In genomic region chr2:17718689-17719088, GRCh38 we compare ENCODE assay signal across 25 cellular contexts. TPM values are rescaled to one million over a fixed set of nuclear protein-coding genes. Genes with fewer than 3 reads are reported as not detected.
DNase-seq lines count a peak whose midpoint lies in the region; ATAC-seq, FAIRE-seq and TF ChIP-seq lines count a peak whose summit lies in the region.
"Had no signal": no experiment of that assay in that cellular context is flagged by ENCODE, and none has a peak within 500 bp of the region (broad histone marks: within the 10 kb centered on the region; RNA-seq: fewer than 3 reads in every experiment).

No MANE protein-coding gene starts in this region.

- no peaks in the 10 kb centered on the region for H3K4me1 ChIP-seq in endodermal cell (ENCODE audit: control insufficient read depth, insufficient read depth, low read length)
- H3K4me1 ChIP-seq: BLaER1 had no signal

- H3K27me3 ChIP-seq in WERI-Rb-1 (ENCODE audit: insufficient read depth, low read depth, severe bottlenecking) (no peaks in the 10 kb centered on the region), endodermal cell (ENCODE audit: control insufficient read depth, insufficient read depth, low read length, poor library complexity, severe bottlenecking) (no peaks in the 10 kb centered on the region)
- H3K27me3 ChIP-seq: BLaER1 had no signal

- TF ChIP-seq CTCF in D721Med (IDR thresholded peaks at IDR 0.05; ENCODE audit: insufficient read depth, missing control alignments), result no peak
- no peak for TF ChIP-seq CTCF in WERI-Rb-1 (IDR thresholded peaks at IDR 0.05; ENCODE audit: low read depth, low read length)
- TF ChIP-seq CTCF in endodermal cell (conservative IDR thresholded peaks at IDR 0.05), result no peak
- TF ChIP-seq CTCF in nephron progenitor cell (IDR thresholded peaks at IDR 0.05), result no peak

- H3K36me3 ChIP-seq in WERI-Rb-1, result peaks cover 91% of the 10 kb centered on the region
- H3K36me3 ChIP-seq in endodermal cell (ENCODE audit: control insufficient read depth, insufficient read depth, low read length), result peaks cover 74% of the 10 kb centered on the region

- H3K4me1 Mint-ChIP-seq in endodermal cell (peaks cover 8% of the 10 kb centered on the region), nephron progenitor cell (no peaks in the 10 kb centered on the region)
- peaks cover 2% of the 10 kb centered on the region for H3K4me1 Mint-ChIP-seq in T-helper 2 cell treated with Interferon-gamma antibody and Interleukin-4, amounts not matched to agents 5 μg/mL and 100 μg/mL, for 36 hours (ENCODE audit: low read depth)

- H3K27me3 Mint-ChIP-seq in endodermal cell (ENCODE audit: insufficient read depth) (no peaks in the 10 kb centered on the region), nephron progenitor cell (ENCODE audit: low read depth, poor library complexity) (no peaks in the 10 kb centered on the region)
- no peaks in the 10 kb centered on the region for H3K27me3 Mint-ChIP-seq in T-helper 2 cell treated with Interferon-gamma antibody and Interleukin-4, amounts not matched to agents 5 μg/mL and 100 μg/mL, for 36 hours (ENCODE audit: low read depth)
- H3K27me3 Mint-ChIP-seq: B cell; CD4-positive, CD25-positive, alpha-beta regulatory T cell had no signal

- no peaks in the 10 kb centered on the region for H3K9me3 ChIP-seq in WERI-Rb-1 (ENCODE audit: severe bottlenecking)
- no peaks in the 10 kb centered on the region for H3K9me3 ChIP-seq in endodermal cell (ENCODE audit: control insufficient read depth, low read length)
- H3K9me3 ChIP-seq: BLaER1, Caco-2 had no signal

- ATAC-seq in sciatic nerve, result no peak
- ATAC-seq: CD8-positive, alpha-beta T cell had no signal

- DNase-seq in D721Med (ENCODE audit: insufficient read length, low spot score), result no peak
- DNase-seq in WERI-Rb-1, result peak; percentile 24
- no peak for DNase-seq in endodermal cell
- DNase-seq in nephron progenitor cell, result no peak
- no peak for DNase-seq in H54 (ENCODE audit: insufficient read length, low spot score)
- no peak for DNase-seq in sciatic nerve (ENCODE audit: low spot score)
- DNase-seq in amygdala (lab: John Stamatoyannopoulos, UW), result no peak
- DNase-seq in T-helper 2 cell treated with Interferon-gamma antibody and Interleukin-4, amounts not matched to agents 5 μg/mL and 100 μg/mL, for 36 hours (ENCODE audit: low spot score), result no peak
- DNase-seq: Caco-2; CD4-positive, CD25-positive, alpha-beta regulatory T cell; CD8-positive, alpha-beta T cell; DMS 273 treated with DMSO at 0.1 percent for 48 hours; DMS79; EL; GDM1; GOT3; H7; HCEC 1CT had no signal

- H3K4me3 Mint-ChIP-seq in endodermal cell, result no peak overlapping the region
- no peak overlapping the region for H3K4me3 Mint-ChIP-seq in nephron progenitor cell
- no peak overlapping the region for H3K4me3 Mint-ChIP-seq in T-helper 2 cell treated with Interferon-gamma antibody and Interleukin-4, amounts not matched to agents 5 μg/mL and 100 μg/mL, for 36 hours
- H3K4me3 Mint-ChIP-seq: B cell; CD4-positive, CD25-positive, alpha-beta regulatory T cell; CD8-positive, alpha-beta T cell had no signal

- FAIRE-seq in D721Med (lab: Jason Lieb, UNC) (peak; percentile 85), H54 (lab: Jason Lieb, UNC) (no peak)
- FAIRE-seq: A204.1, GM12891, GM18507 had no signal

- peak overlapping the region; percentile 23 for H3K27ac Mint-ChIP-seq in endodermal cell
- H3K27ac Mint-ChIP-seq in nephron progenitor cell, result peak overlapping the region; percentile 33
- H3K27ac Mint-ChIP-seq in T-helper 2 cell treated with Interferon-gamma antibody and Interleukin-4, amounts not matched to agents 5 μg/mL and 100 μg/mL, for 36 hours, result no peak overlapping the region
- H3K27ac Mint-ChIP-seq: B cell; CD4-positive, CD25-positive, alpha-beta regulatory T cell; CD8-positive, alpha-beta T cell had no signal

- H3K4me3 ChIP-seq in WERI-Rb-1 (ENCODE audit: low read depth, low read length) (no peak overlapping the region), endodermal cell (ENCODE audit: low read length) (no peak overlapping the region)
- H3K4me3 ChIP-seq: BLaER1 had no signal

- H3K9me3 Mint-ChIP-seq in endodermal cell (no peaks in the 10 kb centered on the region), nephron progenitor cell (no peaks in the 10 kb centered on the region)
- no peaks in the 10 kb centered on the region for H3K9me3 Mint-ChIP-seq in T-helper 2 cell treated with Interferon-gamma antibody and Interleukin-4, amounts not matched to agents 5 μg/mL and 100 μg/mL, for 36 hours
- H3K9me3 Mint-ChIP-seq: CD4-positive, CD25-positive, alpha-beta regulatory T cell; CD8-positive, alpha-beta T cell had no signal

- TF ChIP-seq POLR2A in H54 (IDR thresholded peaks at IDR 0.05; ENCODE audit: low read depth, low read length), result no peak

- WGBS in endodermal cell (ENCODE audit: insufficient coverage in 1 of 2, insufficient read length in 1 of 2), 2 experiments, result 65 to 77% methylated on average over 4 to 5 of the region's 5 CpGs

- H3K36me3 Mint-ChIP-seq in endodermal cell (ENCODE audit: low read depth), result peaks cover 30% of the 10 kb centered on the region
- H3K36me3 Mint-ChIP-seq in nephron progenitor cell (ENCODE audit: low read depth), result peaks cover 28% of the 10 kb centered on the region
- H3K36me3 Mint-ChIP-seq in T-helper 2 cell treated with Interferon-gamma antibody and Interleukin-4, amounts not matched to agents 5 μg/mL and 100 μg/mL, for 36 hours (ENCODE audit: low read depth), result peaks cover 21% of the 10 kb centered on the region

- peak overlapping the region; percentile 75 for H3K27ac ChIP-seq in WERI-Rb-1
- H3K27ac ChIP-seq in endodermal cell (ENCODE audit: low read depth, low read length), result no peak overlapping the region
- H3K27ac ChIP-seq: 22Rv1, BLaER1, C4-2B had no signal

- no peak overlapping the region for H3K9ac ChIP-seq in endodermal cell (ENCODE audit: extremely low read depth, low read length, poor library complexity, severe bottlenecking)
- H3K9ac ChIP-seq: BLaER1 had no signal

- intact Hi-C loops in sciatic nerve (cut with DNase I), result no loop called here

RNA-seq across cellular contexts. Expression of gene SMC6, which starts 34.9 kb away (rescaled TPM):
- 10 to 100 TPM; 38.3 to 48.3 TPM for total RNA-seq in endodermal cell
- polyA plus RNA-seq in endodermal cell (2013, experiment 1 of 2), result 26.9 TPM
- polyA plus RNA-seq in endodermal cell (2013, experiment 2 of 2), result 27.0 TPM
- total RNA-seq in sciatic nerve, result 23.6 TPM

RNA-seq across cellular contexts. Expression of gene GEN1, which starts 35.2 kb away (rescaled TPM):
- 10 to 100 TPM; 24.5 to 34.5 TPM for total RNA-seq in endodermal cell
- polyA plus RNA-seq in endodermal cell (2013, experiment 1 of 2), result 12.6 TPM
- polyA plus RNA-seq in endodermal cell (2013, experiment 2 of 2), result 16.9 TPM
- total RNA-seq in sciatic nerve, result 3.4 TPM
